17 cellular contexts compared by ENCODE assay signal in the genomic region with DNA sequence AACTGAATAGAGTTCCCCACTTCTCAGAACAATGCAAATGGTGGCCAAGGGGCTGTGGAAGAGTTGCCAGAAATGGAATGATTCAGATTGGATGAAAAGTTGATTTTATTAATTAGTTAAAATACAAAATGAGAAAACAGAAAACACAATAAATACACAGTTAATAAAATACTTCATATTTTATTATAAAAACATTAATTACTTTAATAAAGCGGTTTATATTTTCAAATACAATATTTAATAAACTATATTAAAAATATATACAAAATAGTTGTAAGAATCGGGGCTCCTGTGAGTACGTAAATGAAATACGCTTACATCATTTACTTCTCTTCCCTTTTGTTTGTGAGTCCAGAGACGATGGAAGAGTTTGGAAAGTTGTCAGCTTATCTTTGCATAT.
A peak's percentile ranks its signal among the peaks of the same experiment; 100 is the strongest.
DNase-seq lines count a peak whose midpoint lies in the region; ATAC-seq, FAIRE-seq and TF ChIP-seq lines count a peak whose summit lies in the region.
"Had no signal": no experiment of that assay in that cellular context is flagged by ENCODE, and none has a peak within 500 bp of the region (broad histone marks: within the 10 kb centered on the region; RNA-seq: fewer than 3 reads in every experiment).

No MANE protein-coding gene starts in this region.

- ATAC-seq in pancreas: no peak
- no peak for ATAC-seq in activated T-cell treated with anti-CD3 and anti-CD28 coated beads, Interleukin-2, amount 50 U/mL, for 72 hours (replicated peaks in 1 of 2)

- in situ Hi-C loops in GM13976 (cut with MboI; ENCODE audit: low sequenced_read_pairs, unreplicated experiment): no loop called here

- H3K4me1 ChIP-seq in HUES64 (ENCODE audit: insufficient read depth, low read length) (peaks cover 52% of the 10 kb centered on the region), pancreas (no peaks in the 10 kb centered on the region), vagina (peaks cover 11% of the 10 kb centered on the region)

- TF ChIP-seq POLR2A in vagina (IDR thresholded peaks at IDR 0.05): no peak

- intact Hi-C loops in pancreas (cut with DNase I): no loop called here
- intact Hi-C loops in vagina (cut with DNase I): no loop called here

- no peaks in the 10 kb centered on the region for H3K9me3 ChIP-seq in HUES64 (ENCODE audit: insufficient read depth, low read depth, low read length)
- no peaks in the 10 kb centered on the region for H3K9me3 ChIP-seq in pancreas
- no peaks in the 10 kb centered on the region for H3K9me3 ChIP-seq in vagina
- H3K9me3 ChIP-seq: Caco-2 had no signal

- H3K4me3 ChIP-seq in HUES64 (ENCODE audit: low read length) (no peak overlapping the region), pancreas (no peak overlapping the region), vagina (no peak overlapping the region)

- FAIRE-seq in frontal cortex (lab: Jason Lieb, UNC): peak; percentile 94
- FAIRE-seq in pancreas (lab: Jason Lieb, UNC): peak; percentile 91

- H3K27ac ChIP-seq in HUES64 (ENCODE audit: low read depth, low read length) (peak overlapping the region; percentile 53; the same call in 1 of the 2 replicates), pancreas (no peak overlapping the region), vagina (peak overlapping the region; percentile 80)

- no peaks in the 10 kb centered on the region for H3K27me3 ChIP-seq in HUES64 (ENCODE audit: insufficient read depth, low read length)
- H3K27me3 ChIP-seq in pancreas: no peaks in the 10 kb centered on the region
- H3K27me3 ChIP-seq in vagina: no peaks in the 10 kb centered on the region

- no peak overlapping the region for H3K9ac ChIP-seq in HUES64 (ENCODE audit: low read depth, low read length)

- WGBS in HUES64: no CpG with 5 or more reads among the region's 5 CpGs
- WGBS in pancreas, 2 donors: 81 to 85% methylated on average over 5 of the region's 5 CpGs

- TF ChIP-seq CTCF in pancreas (IDR thresholded peaks at IDR 0.05) (no peak), vagina (IDR thresholded peaks at IDR 0.05) (no peak), GM13976 (IDR thresholded peaks at IDR 0.05; ENCODE audit: borderline replicate concordance, control extremely low read depth, extremely low read depth, insufficient read depth, missing control alignments) (no peak)

- no peaks in the 10 kb centered on the region for H3K36me3 ChIP-seq in HUES64 (ENCODE audit: insufficient read depth, low read length)
- H3K36me3 ChIP-seq in pancreas: no peaks in the 10 kb centered on the region
- no peaks in the 10 kb centered on the region for H3K36me3 ChIP-seq in vagina

- H3K36me3 Mint-ChIP-seq in activated T-cell treated with anti-CD3 and anti-CD28 coated beads, Interleukin-2, amount 50 U/mL, for 72 hours (ENCODE audit: insufficient read depth in 2 of 2): no peaks in the 10 kb centered on the region
- H3K36me3 Mint-ChIP-seq: CD4-positive, CD25-positive, alpha-beta regulatory T cell; IgD-negative memory B cell had no signal

- H3K9me3 Mint-ChIP-seq in activated T-cell treated with anti-CD3 and anti-CD28 coated beads, Interleukin-2, amount 50 U/mL, for 72 hours: peaks cover 0 to 1% of the 10 kb centered on the region in 2 donors

- no peak for DNase-seq in frontal cortex (ENCODE audit: low spot score in 2 of 2)
- no peak for DNase-seq in pancreas
- no peak for DNase-seq in vagina (ENCODE audit: extremely low spot score in 2 of 2)
- no peak for DNase-seq in NAMALWA (ENCODE audit: low spot score)
- no peak for DNase-seq in activated T-cell treated with anti-CD3 and anti-CD28 coated beads, Interleukin-2, amount 50 U/mL, for 72 hours
- no peak for DNase-seq in GM13976 (ENCODE audit: low spot score)
- DNase-seq: Caco-2; CD4-positive, CD25-positive, alpha-beta regulatory T cell; EL; HCEC 1CT; NCI-H187 treated with DMSO at 0.1 percent for 48 hours; NCI-H2171; NCI-H446; NCI-H69; SHP77 treated with DMSO at 0.1 percent for 48 hours had no signal

- H3K27ac Mint-ChIP-seq in activated T-cell treated with anti-CD3 and anti-CD28 coated beads, Interleukin-2, amount 50 U/mL, for 72 hours: no peak overlapping the region
- H3K27ac Mint-ChIP-seq: IgD-negative memory B cell had no signal

- H3K4me3 Mint-ChIP-seq in activated T-cell treated with anti-CD3 and anti-CD28 coated beads, Interleukin-2, amount 50 U/mL, for 72 hours: no peak overlapping the region
- H3K4me3 Mint-ChIP-seq: CD4-positive, CD25-positive, alpha-beta regulatory T cell; IgD-negative memory B cell had no signal

- H3K27me3 Mint-ChIP-seq in activated T-cell treated with anti-CD3 and anti-CD28 coated beads, Interleukin-2, amount 50 U/mL, for 72 hours (ENCODE audit: low read depth): no peaks in the 10 kb centered on the region
- H3K27me3 Mint-ChIP-seq: CD4-positive, CD25-positive, alpha-beta regulatory T cell; IgD-negative memory B cell had no signal

- peaks cover 8% of the 10 kb centered on the region for H3K4me1 Mint-ChIP-seq in activated T-cell treated with anti-CD3 and anti-CD28 coated beads, Interleukin-2, amount 50 U/mL, for 72 hours (ENCODE audit: low read depth)

Comparison
In these comparisons a context has a peak if more than half of its experiments do, and no peak if none do; other contexts are left out.
1. H3K27ac ChIP-seq: peak in HUES64 (single experiment) and vagina (single experiment); none in pancreas (0 of 4).